Comparison of ENCODE assay signal across 1 cellular context in the genomic region with DNA sequence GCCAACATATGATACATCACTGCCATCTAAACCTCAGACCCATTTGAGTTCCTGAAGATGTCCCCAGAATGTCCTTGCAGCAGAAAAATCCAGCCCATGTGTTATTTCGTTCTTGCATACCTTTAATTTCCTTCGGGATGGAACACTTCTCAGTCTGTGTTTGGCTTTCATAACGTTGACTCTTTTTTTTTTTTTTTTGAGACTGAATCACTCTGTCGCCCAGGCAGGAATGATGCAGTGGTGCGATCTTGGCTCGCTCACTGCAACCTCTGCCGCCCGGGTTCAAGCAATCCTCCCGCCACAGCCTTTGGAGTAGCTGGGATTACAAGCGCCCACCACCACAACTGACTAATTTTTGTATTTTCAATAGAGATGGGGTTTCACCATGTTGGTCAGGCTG.
TF ChIP-seq lines count a peak whose summit lies in the region.

No MANE protein-coding gene starts in this region.

TF ChIP-seq in H1, 55 proteins besides CTCF, POLR2A, EP300 and RAD21:
- no peak for TF ChIP-seq NRF1 (IDR thresholded peaks at IDR 0.05; ENCODE audit: low read depth, low read length)
- no peak for TF ChIP-seq MAFK (IDR thresholded peaks at IDR 0.05; ENCODE audit: low read depth, low read length)
- TF ChIP-seq YY1 (IDR thresholded peaks at IDR 0.05; ENCODE audit: low read depth, low read length), result no peak
TF ChIP-seq in H1: peak in this region for 0.
